In the genomic region with DNA sequence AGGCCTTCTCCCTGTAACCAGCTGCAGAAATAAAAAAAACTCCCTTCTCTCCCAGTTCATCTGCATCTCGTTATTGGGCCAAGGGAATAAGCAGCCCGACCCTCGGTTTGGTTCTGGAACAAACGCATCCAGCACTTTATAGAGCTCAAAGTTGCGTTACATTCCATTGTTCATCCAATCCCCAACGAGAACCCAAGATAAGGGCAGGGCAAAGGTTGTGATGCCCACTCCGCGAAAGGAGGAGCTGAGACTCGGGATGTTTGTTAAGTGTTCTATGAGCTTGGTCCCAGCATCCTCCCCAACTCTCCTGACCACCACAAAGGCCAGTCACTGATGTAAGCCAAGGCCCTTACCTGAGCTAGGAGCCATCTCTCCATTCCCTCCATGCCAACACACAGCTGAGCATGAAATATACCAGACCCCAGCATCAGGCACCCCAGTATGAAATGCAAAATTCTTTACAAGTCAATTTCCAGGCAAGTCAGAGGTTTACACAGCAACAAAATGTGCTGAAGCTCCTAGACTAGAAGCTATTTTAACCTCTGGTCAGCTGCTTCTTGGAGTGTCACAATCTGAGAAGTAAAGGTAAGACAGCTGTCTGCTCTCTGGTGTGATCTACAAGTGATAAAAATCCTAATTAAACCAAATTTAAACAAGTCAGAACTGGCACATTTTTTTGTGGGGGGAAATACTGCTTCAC, we compare ENCODE assay signal across 1 cellular context.
TF ChIP-seq lines count a peak whose summit lies in the region.

No MANE protein-coding gene starts in this region.

TF ChIP-seq in H1, 55 proteins besides CTCF, POLR2A, EP300 and RAD21:
- TF ChIP-seq SIX5 (IDR thresholded peaks at IDR 0.05; ENCODE audit: low read depth, low read length) (no peak), CTBP2 (IDR thresholded peaks at IDR 0.05; ENCODE audit: borderline replicate concordance, insufficient read depth, insufficient read length, low read length) (no peak), GTF2F1 (IDR thresholded peaks at IDR 0.05; ENCODE audit: borderline replicate concordance, low read depth, low read length) (no peak), SUZ12 (IDR thresholded peaks at IDR 0.05; ENCODE audit: low read length) (no peak), HDAC2 (IDR thresholded peaks at IDR 0.05; ENCODE audit: borderline replicate concordance in 1 of 2, low read depth in 2 of 2, low read length in 2 of 2) (no peak), TAF7 (optimal IDR thresholded peaks at IDR 0.05; ENCODE audit: borderline replicate concordance, low read depth, low read length) (no peak), CBX8 (IDR thresholded peaks at IDR 0.05; ENCODE audit: borderline replicate concordance, low read depth, low read length) (no peak), CHD2 (IDR thresholded peaks at IDR 0.05; ENCODE audit: low read length) (no peak), BRCA1 (IDR thresholded peaks at IDR 0.05; ENCODE audit: low read depth, low read length) (no peak), HDAC6 (IDR thresholded peaks at IDR 0.05; ENCODE audit: low read depth, low read length) (no peak), RNF2 (IDR thresholded peaks at IDR 0.05; ENCODE audit: borderline replicate concordance, low read depth, low read length, missing control alignments, poor library complexity, severe bottlenecking) (no peak), CEBPB (IDR thresholded peaks at IDR 0.05; ENCODE audit: low read depth, low read length) (no peak), EGR1 (IDR thresholded peaks at IDR 0.05; ENCODE audit: borderline replicate concordance, low read depth, low read length) (no peak), POLR2AphosphoS5 (IDR thresholded peaks at IDR 0.05; ENCODE audit: low read depth, low read length) (no peak), YY1 (IDR thresholded peaks at IDR 0.05; ENCODE audit: low read depth, low read length) (no peak), SAP30 (IDR thresholded peaks at IDR 0.05; ENCODE audit: insufficient read depth, insufficient replicate concordance, low read length) (no peak), TCF12 (IDR thresholded peaks at IDR 0.05; ENCODE audit: low read depth, low read length) (no peak), BACH1 (IDR thresholded peaks at IDR 0.05; ENCODE audit: low read length) (no peak), FOSL1 (IDR thresholded peaks at IDR 0.05; ENCODE audit: insufficient read depth, low read depth, low read length) (no peak)
- TF ChIP-seq, protein P1, sequence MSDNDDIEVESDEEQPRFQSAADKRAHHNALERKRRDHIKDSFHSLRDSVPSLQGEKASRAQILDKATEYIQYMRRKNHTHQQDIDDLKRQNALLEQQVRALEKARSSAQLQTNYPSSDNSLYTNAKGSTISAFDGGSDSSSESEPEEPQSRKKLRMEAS (IDR thresholded peaks at IDR 0.05): no peak
TF ChIP-seq in H1: peak in this region for 0.
